ENCODE assay signal across 23 cellular contexts in the genomic region with DNA sequence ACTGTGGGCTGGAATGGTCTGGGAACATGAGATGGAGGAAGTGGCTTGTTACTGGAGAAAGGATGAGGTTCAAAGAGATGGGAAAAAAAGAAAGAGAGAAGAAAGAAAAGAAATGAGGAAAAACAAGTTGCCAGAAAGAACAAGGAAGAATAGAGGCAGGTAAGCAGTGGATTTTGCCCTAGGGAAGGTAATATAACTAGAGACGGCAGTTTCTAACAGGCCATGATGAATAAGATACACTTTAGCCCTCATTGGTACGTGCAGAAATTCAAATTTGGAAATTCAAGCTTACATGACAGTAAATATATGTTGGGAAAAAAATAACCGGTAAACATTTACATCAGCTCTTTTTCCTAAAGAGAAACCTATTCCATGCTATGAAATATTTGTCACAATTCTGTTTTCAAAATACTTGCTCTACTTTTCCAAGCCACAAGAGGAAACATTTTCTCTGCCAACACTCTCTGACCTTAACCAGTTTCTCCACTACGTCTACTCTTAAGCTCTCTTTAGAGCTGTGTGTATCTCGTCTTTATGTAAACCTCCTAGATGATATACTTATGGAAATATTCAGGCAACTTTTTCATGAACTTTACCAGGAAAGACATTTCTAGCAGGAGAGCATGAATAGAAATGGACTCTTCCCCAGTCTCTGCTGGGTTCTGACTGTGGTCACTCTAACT.
DNase-seq lines count a peak whose midpoint lies in the region; ATAC-seq, FAIRE-seq and TF ChIP-seq lines count a peak whose summit lies in the region.
"Had no signal": no experiment of that assay in that cellular context is flagged by ENCODE, and none has a peak within 500 bp of the region (broad histone marks: within the 10 kb centered on the region; RNA-seq: fewer than 3 reads in every experiment).

No MANE protein-coding gene starts in this region.

- 61% methylated on average over 5 of the region's 5 CpGs for WGBS in K562 (ENCODE audit: insufficient coverage, low coverage, missing lambda C conversion rate)

- no peak for ATAC-seq in K562
- no peak for ATAC-seq in activated naive CD8-positive, alpha-beta T cell treated with anti-CD3 and anti-CD28 coated beads, Interleukin-2, amount 50 U/mL, for 24 hours
- ATAC-seq: activated CD8-positive, alpha-beta memory T cell treated with anti-CD3 and anti-CD28 coated beads, Interleukin-2, amount 10 ng/mL, durations not matched to agents 7 days and 5 days; gastroesophageal sphincter; natural killer cell treated with Interleukin-12 subunit alpha and Interleukin-12 subunit beta and Interleukin-15 and Interleukin-18, amount 100 ng/mL, for 72 hours; stimulated activated effector memory CD8-positive, alpha-beta T cell treated with anti-CD3 and anti-CD28 coated beads, Interleukin-12 subunit alpha, Interleukin-12 subunit beta, amount 100 ng/mL, for 72 hours had no signal

- H3K9me1 ChIP-seq in K562 (ENCODE audit: control insufficient read depth, insufficient read depth, low read length), result no peaks in the 10 kb centered on the region

- FAIRE-seq in K562 (lab: Jason Lieb, UNC), result no peak
- FAIRE-seq: bronchial epithelial cell had no signal

- peaks cover 37% of the 10 kb centered on the region for H3K4me1 ChIP-seq in OCI-LY1 (ENCODE audit: insufficient read depth, low read length, severe bottlenecking)
- peaks cover 0 to 6% of the 10 kb centered on the region in 2 experiments; a peak in 2 of 5 replicates for H3K4me1 ChIP-seq in K562 (replicated peaks in 1 of 2; ENCODE audit: control insufficient read depth in 2 of 2, insufficient read depth in 2 of 2, low read length in 2 of 2)
- H3K4me1 ChIP-seq: gastroesophageal sphincter had no signal

- peak overlapping the region; percentile 43 for H3K27ac Mint-ChIP-seq in osteocyte (ENCODE audit: unreplicated experiment)
- H3K27ac Mint-ChIP-seq in activated T-helper 2 cell treated with anti-CD3 and anti-CD28 coated beads, Interferon-gamma antibody, Interleukin-2, Interleukin-4, amounts not matched to agents 10 μg/mL and 5 μg/mL and 100 μg/mL, durations not matched to agents 14 hours and 24 hours and 36 hours, result no peak overlapping the region
- no peak overlapping the region for H3K27ac Mint-ChIP-seq in activated naive CD8-positive, alpha-beta T cell treated with anti-CD3 and anti-CD28 coated beads, Interleukin-2, amount 50 U/mL, for 24 hours
- H3K27ac Mint-ChIP-seq: activated CD8-positive, alpha-beta memory T cell treated with anti-CD3 and anti-CD28 coated beads, Interleukin-2, amount 10 ng/mL, durations not matched to agents 7 days and 5 days; activated T-helper 1 cell treated with anti-CD3 and anti-CD28 coated beads, Interleukin-12 subunit alpha, Interleukin-12 subunit beta, Interleukin-2, Interleukin-4 antibody, amounts not matched to agents 30 ng/mL and 10 ng/mL and 1 ng/mL, durations not matched to agents 14 hours and 24 hours and 36 hours; CD14-positive monocyte; memory B cell; stimulated activated effector memory CD8-positive, alpha-beta T cell treated with anti-CD3 and anti-CD28 coated beads, Interleukin-12 subunit alpha, Interleukin-12 subunit beta, amount 100 ng/mL, for 72 hours had no signal

- H3K79me2 ChIP-seq in OCI-LY1 (ENCODE audit: insufficient read depth, low read length) (no peaks in the 10 kb centered on the region), K562 (ENCODE audit: control insufficient read depth, insufficient read depth, low read length) (no peaks in the 10 kb centered on the region)

- POLR2A ChIA-PET in K562 (lab: Yijun Ruan, JAX), result interaction anchor here (0.9 to 1.1 kb wide), 3 partner anchors 9 to 269 kb away, joined by 4 to 5 read pairs (median 4); partner anchors contain the start of gene BTG1

- no peak overlapping the region for H3K4me3 Mint-ChIP-seq in osteocyte (ENCODE audit: unreplicated experiment)
- no peak overlapping the region for H3K4me3 Mint-ChIP-seq in activated T-helper 2 cell treated with anti-CD3 and anti-CD28 coated beads, Interferon-gamma antibody, Interleukin-2, Interleukin-4, amounts not matched to agents 10 μg/mL and 5 μg/mL and 100 μg/mL, durations not matched to agents 14 hours and 24 hours and 36 hours (ENCODE audit: low read depth)
- H3K4me3 Mint-ChIP-seq in activated naive CD8-positive, alpha-beta T cell treated with anti-CD3 and anti-CD28 coated beads, Interleukin-2, amount 50 U/mL, for 24 hours, result no peak overlapping the region
- H3K4me3 Mint-ChIP-seq: activated CD8-positive, alpha-beta memory T cell treated with anti-CD3 and anti-CD28 coated beads, Interleukin-2, amount 10 ng/mL, durations not matched to agents 7 days and 5 days; activated T-helper 1 cell treated with anti-CD3 and anti-CD28 coated beads, Interleukin-12 subunit alpha, Interleukin-12 subunit beta, Interleukin-2, Interleukin-4 antibody, amounts not matched to agents 30 ng/mL and 10 ng/mL and 1 ng/mL, durations not matched to agents 14 hours and 24 hours and 36 hours; CD14-positive monocyte; memory B cell; natural killer cell treated with Interleukin-12 subunit alpha and Interleukin-12 subunit beta and Interleukin-15 and Interleukin-18, amount 100 ng/mL, for 72 hours; stimulated activated effector memory CD8-positive, alpha-beta T cell treated with anti-CD3 and anti-CD28 coated beads, Interleukin-12 subunit alpha, Interleukin-12 subunit beta, amount 100 ng/mL, for 72 hours had no signal

- intact Hi-C loops in K562 (cut with micrococcal nuclease), result no loop called here
- intact Hi-C loops in activated T-helper 2 cell treated with anti-CD3 and anti-CD28 coated beads, Interferon-gamma antibody, Interleukin-2, Interleukin-4, amounts not matched to agents 10 μg/mL and 5 μg/mL and 100 μg/mL, durations not matched to agents 14 hours and 24 hours and 36 hours (cut with micrococcal nuclease), result no loop called here

- H3K9me3 ChIP-seq in OCI-LY1 (ENCODE audit: low read length) (no peaks in the 10 kb centered on the region), K562 (replicated peaks; ENCODE audit: control insufficient read depth, insufficient read depth, low read depth, low read length) (no peaks in the 10 kb centered on the region)
- H3K9me3 ChIP-seq: gastroesophageal sphincter had no signal

- H3F3A ChIP-seq in OCI-LY1 (ENCODE audit: insufficient read depth, low read length), result no peaks in the 10 kb centered on the region

- H3K9me3 Mint-ChIP-seq in osteocyte (ENCODE audit: unreplicated experiment), result no peaks in the 10 kb centered on the region
- H3K9me3 Mint-ChIP-seq in activated T-helper 2 cell treated with anti-CD3 and anti-CD28 coated beads, Interferon-gamma antibody, Interleukin-2, Interleukin-4, amounts not matched to agents 10 μg/mL and 5 μg/mL and 100 μg/mL, durations not matched to agents 14 hours and 24 hours and 36 hours, result peaks cover 9% of the 10 kb centered on the region
- H3K9me3 Mint-ChIP-seq in activated naive CD8-positive, alpha-beta T cell treated with anti-CD3 and anti-CD28 coated beads, Interleukin-2, amount 50 U/mL, for 24 hours, result peaks cover 3% of the 10 kb centered on the region
- H3K9me3 Mint-ChIP-seq: CD14-positive monocyte; memory B cell; natural killer cell treated with Interleukin-12 subunit alpha and Interleukin-12 subunit beta and Interleukin-15 and Interleukin-18, amount 100 ng/mL, for 72 hours; stimulated activated effector memory CD8-positive, alpha-beta T cell treated with anti-CD3 and anti-CD28 coated beads, Interleukin-12 subunit alpha, Interleukin-12 subunit beta, amount 100 ng/mL, for 72 hours had no signal

- no TSS peak for BruUV-seq in K562 (replicated peaks; lab: Mats Ljungman, UMichigan)

- TF ChIP-seq POLR2A in K562 (conservative IDR thresholded peaks at IDR 0.05), result no peak

- H3K27me3 ChIP-seq in OCI-LY1 (ENCODE audit: insufficient read depth, low read length) (no peaks in the 10 kb centered on the region), K562 (ENCODE audit: control insufficient read depth in 2 of 2, insufficient read depth in 2 of 2, low read length in 2 of 2) (no peaks in the 10 kb centered on the region)
- H3K27me3 ChIP-seq: gastroesophageal sphincter had no signal

- H4K20me1 ChIP-seq in OCI-LY1 (ENCODE audit: insufficient read depth, low read length) (no peaks in the 10 kb centered on the region), K562 (replicated peaks; ENCODE audit: control insufficient read depth, insufficient read depth, low read length) (no peaks in the 10 kb centered on the region)

- H3K4me3 ChIP-seq in OCI-LY1 (ENCODE audit: low read depth, low read length, poor library complexity, severe bottlenecking) (no peak overlapping the region), K562 (no peak overlapping the region), fibroblast of villous mesenchyme (ENCODE audit: low read depth, low read length) (no peak overlapping the region)
- H3K4me3 ChIP-seq: gastroesophageal sphincter, PC-9 had no signal

- no peak for TF ChIP-seq RAD21 in K562 (CRISPR knock-in tag; conservative IDR thresholded peaks at IDR 0.05 in 1 of 2, IDR thresholded peaks at IDR 0.05 in 1 of 2)

- H2AFZ ChIP-seq in OCI-LY1 (ENCODE audit: low read length), result peak overlapping the region; percentile 3
- no peak overlapping the region for H2AFZ ChIP-seq in K562 (ENCODE audit: low read depth, low read length)
- H2AFZ ChIP-seq: PC-9 had no signal

- CTCF ChIA-PET in K562 (lab: Yijun Ruan, JAX; ENCODE audit: low intra/inter-chr PET ratio), result no interaction called here

- in situ Hi-C loops in K562 (cut with MboI), result no loop called here

- H3K36me3 Mint-ChIP-seq in osteocyte (ENCODE audit: unreplicated experiment), result no peaks in the 10 kb centered on the region
- no peaks in the 10 kb centered on the region for H3K36me3 Mint-ChIP-seq in activated T-helper 2 cell treated with anti-CD3 and anti-CD28 coated beads, Interferon-gamma antibody, Interleukin-2, Interleukin-4, amounts not matched to agents 10 μg/mL and 5 μg/mL and 100 μg/mL, durations not matched to agents 14 hours and 24 hours and 36 hours (ENCODE audit: low read depth)
- no peaks in the 10 kb centered on the region for H3K36me3 Mint-ChIP-seq in activated naive CD8-positive, alpha-beta T cell treated with anti-CD3 and anti-CD28 coated beads, Interleukin-2, amount 50 U/mL, for 24 hours (ENCODE audit: low read depth)
- H3K36me3 Mint-ChIP-seq: activated CD8-positive, alpha-beta memory T cell treated with anti-CD3 and anti-CD28 coated beads, Interleukin-2, amount 10 ng/mL, durations not matched to agents 7 days and 5 days; CD14-positive monocyte; memory B cell; stimulated activated effector memory CD8-positive, alpha-beta T cell treated with anti-CD3 and anti-CD28 coated beads, Interleukin-12 subunit alpha, Interleukin-12 subunit beta, amount 100 ng/mL, for 72 hours had no signal

- TF ChIP-seq CTCF in OCI-LY1 (IDR thresholded peaks at IDR 0.05; ENCODE audit: low read length) (peak; percentile 24; the same call in 1 of the 2 replicates), K562 (IDR thresholded peaks at IDR 0.05 in 2 of 3, conservative IDR thresholded peaks at IDR 0.05 in 1 of 3; ENCODE audit: insufficient read depth in 2 of 3, low read depth in 1 of 3, low read length in 3 of 3) (no peak), fibroblast of villous mesenchyme (IDR thresholded peaks at IDR 0.05; ENCODE audit: insufficient read depth, low read depth, low read length) (no peak), osteocyte (IDR thresholded peaks at IDR 0.05) (no peak)

- peak overlapping the region; percentile 22; the same call in 1 of the 2 replicates for H3K9ac ChIP-seq in OCI-LY1 (ENCODE audit: low read length)
- no peak overlapping the region for H3K9ac ChIP-seq in K562 (ENCODE audit: insufficient read depth in 1 of 2, low read depth in 2 of 2, low read length in 2 of 2)

- H3K4me1 Mint-ChIP-seq in osteocyte (ENCODE audit: unreplicated experiment), result peaks cover 14% of the 10 kb centered on the region
- H3K4me1 Mint-ChIP-seq in activated T-helper 2 cell treated with anti-CD3 and anti-CD28 coated beads, Interferon-gamma antibody, Interleukin-2, Interleukin-4, amounts not matched to agents 10 μg/mL and 5 μg/mL and 100 μg/mL, durations not matched to agents 14 hours and 24 hours and 36 hours (ENCODE audit: low read depth), result peaks cover 11% of the 10 kb centered on the region
- peaks cover 33% of the 10 kb centered on the region for H3K4me1 Mint-ChIP-seq in activated naive CD8-positive, alpha-beta T cell treated with anti-CD3 and anti-CD28 coated beads, Interleukin-2, amount 50 U/mL, for 24 hours

- no peak for TF ChIP-seq EP300 in K562 (IDR thresholded peaks at IDR 0.05; ENCODE audit: low read length)

- H3K4me2 ChIP-seq in OCI-LY1 (ENCODE audit: low read length), result peak overlapping the region; percentile 18; the same call in 1 of the 2 replicates
- no peak overlapping the region for H3K4me2 ChIP-seq in K562 (ENCODE audit: insufficient read depth, low read length)
- H3K4me2 ChIP-seq: PC-9 had no signal

- no peak for DNase-seq in K562 (ENCODE audit: extremely low read depth in 1 of 4, low spot score in 3 of 4)
- peak; percentile 51 for DNase-seq in fibroblast of villous mesenchyme (ENCODE audit: low read depth)
- no peak for DNase-seq in osteocyte (ENCODE audit: extremely low spot score, unreplicated experiment)
- DNase-seq in OCI-M2 (lab: John Stamatoyannopoulos, UW; ENCODE audit: unreplicated experiment), result no peak
- no peak for DNase-seq in activated T-helper 2 cell treated with anti-CD3 and anti-CD28 coated beads, Interferon-gamma antibody, Interleukin-2, Interleukin-4, amounts not matched to agents 10 μg/mL and 5 μg/mL and 100 μg/mL, durations not matched to agents 14 hours and 24 hours and 36 hours (ENCODE audit: low spot score)
- DNase-seq in activated naive CD8-positive, alpha-beta T cell treated with anti-CD3 and anti-CD28 coated beads, Interleukin-2, amount 50 U/mL, for 24 hours, result no peak
- no peak for DNase-seq in amygdala (lab: John Stamatoyannopoulos, UW)
- DNase-seq: activated CD4-positive, alpha-beta T cell treated with anti-CD3 and anti-CD28 coated beads for 48 hours; activated CD8-positive, alpha-beta memory T cell treated with anti-CD3 and anti-CD28 coated beads, Interleukin-2, amount 10 ng/mL, durations not matched to agents 7 days and 5 days; dermis blood vessel endothelial cell; kidney glomerular epithelial cell; NCI-H1092; NCI-H2029; PC-9; SIG-M5 had no signal

- H3K36me3 ChIP-seq in OCI-LY1 (ENCODE audit: insufficient read depth, low read length) (no peaks in the 10 kb centered on the region), K562 (ENCODE audit: control insufficient read depth, insufficient read depth, low read length) (no peaks in the 10 kb centered on the region)
- H3K36me3 ChIP-seq: gastroesophageal sphincter had no signal

- H3K27me3 Mint-ChIP-seq in osteocyte (ENCODE audit: unreplicated experiment), result no peaks in the 10 kb centered on the region
- no peaks in the 10 kb centered on the region for H3K27me3 Mint-ChIP-seq in activated T-helper 2 cell treated with anti-CD3 and anti-CD28 coated beads, Interferon-gamma antibody, Interleukin-2, Interleukin-4, amounts not matched to agents 10 μg/mL and 5 μg/mL and 100 μg/mL, durations not matched to agents 14 hours and 24 hours and 36 hours (ENCODE audit: low read depth)
- no peaks in the 10 kb centered on the region for H3K27me3 Mint-ChIP-seq in activated naive CD8-positive, alpha-beta T cell treated with anti-CD3 and anti-CD28 coated beads, Interleukin-2, amount 50 U/mL, for 24 hours
- H3K27me3 Mint-ChIP-seq: activated CD8-positive, alpha-beta memory T cell treated with anti-CD3 and anti-CD28 coated beads, Interleukin-2, amount 10 ng/mL, durations not matched to agents 7 days and 5 days; memory B cell; natural killer cell treated with Interleukin-12 subunit alpha and Interleukin-12 subunit beta and Interleukin-15 and Interleukin-18, amount 100 ng/mL, for 72 hours had no signal

- H3K27ac ChIP-seq in OCI-LY1 (ENCODE audit: low read depth, low read length, poor library complexity, severe bottlenecking) (peak overlapping the region; percentile 1), K562 (ENCODE audit: extremely low read depth, low read depth, low read length) (no peak overlapping the region)
- H3K27ac ChIP-seq: gastroesophageal sphincter, PC-9 had no signal

- H3K9me2 ChIP-seq in OCI-LY1 (ENCODE audit: low read depth, low read length), result no peaks in the 10 kb centered on the region
